In the genomic region with DNA sequence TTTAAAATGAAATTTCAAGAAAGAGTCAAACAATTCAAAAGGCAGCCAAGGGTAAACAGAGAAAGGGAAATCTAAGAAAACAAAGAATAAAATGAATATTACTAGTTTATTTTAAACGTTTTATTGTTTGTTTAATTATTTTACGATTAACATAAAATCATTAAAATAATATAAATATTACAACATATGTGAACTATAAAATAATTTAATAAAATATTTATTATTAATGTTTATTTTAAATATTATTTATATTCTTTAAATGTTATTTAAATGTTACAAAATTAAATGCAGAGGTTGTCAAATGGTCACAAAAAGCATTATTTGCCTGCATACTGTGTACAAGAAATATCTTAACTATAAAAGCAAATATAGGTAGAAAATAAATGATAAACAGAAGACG, we compare ENCODE assay signal across 24 cellular contexts.
DNase-seq lines count a peak whose midpoint lies in the region; FAIRE-seq and TF ChIP-seq lines count a peak whose summit lies in the region.
"Had no signal": no experiment of that assay in that cellular context is flagged by ENCODE, and none has a peak within 500 bp of the region (broad histone marks: within the 10 kb centered on the region; RNA-seq: fewer than 3 reads in every experiment).

No MANE protein-coding gene starts in this region.

- no peak overlapping the region for H3K27ac ChIP-seq in kidney (ENCODE audit: low read depth in 2 of 2, low read length in 2 of 2)
- H3K27ac ChIP-seq in RWPE1, result no peak overlapping the region
- H3K27ac ChIP-seq: 22Rv1; A549; BLaER1 treated with 17β-estradiol and CSF1 and Interleukin-3, amounts not matched to agents 10 nM and 100 nM had no signal

- FAIRE-seq in A204.1 (lab: Jason Lieb, UNC), result peak; percentile 98
- FAIRE-seq in RCC 7860 (lab: Jason Lieb, UNC), result peak; percentile 75
- peak; percentile 84 for FAIRE-seq in colon (lab: Jason Lieb, UNC)
- FAIRE-seq in kidney (lab: Jason Lieb, UNC), result peak; percentile 97
- FAIRE-seq: A549, GM12878, GM18507, H54 had no signal

- POLR2A ChIA-PET in RWPE1 (lab: Yijun Ruan, JAX; ENCODE audit: low non-redundant PET), result no interaction called here

- no peak overlapping the region for H3K9ac ChIP-seq in kidney (ENCODE audit: low read length in 2 of 2)
- H3K9ac ChIP-seq: BLaER1 treated with 17β-estradiol and CSF1 and Interleukin-3, amounts not matched to agents 10 nM and 100 nM had no signal

- no peaks in the 10 kb centered on the region for H3K36me3 ChIP-seq in kidney (ENCODE audit: control insufficient read depth in 1 of 2, insufficient read depth in 2 of 2, low read length in 2 of 2)
- H3K36me3 ChIP-seq: BE2C; BLaER1 treated with 17β-estradiol and CSF1 and Interleukin-3, amounts not matched to agents 10 nM and 100 nM had no signal

- no peak overlapping the region for H3K4me3 ChIP-seq in kidney (ENCODE audit: low read length in 2 of 2)
- H3K4me3 ChIP-seq: A549; BLaER1 treated with 17β-estradiol and CSF1 and Interleukin-3, amounts not matched to agents 10 nM and 100 nM; GM12878 had no signal

- TF ChIP-seq CTCF in kidney (IDR thresholded peaks at IDR 0.05; ENCODE audit: borderline replicate concordance, extremely low read depth, insufficient read depth) (no peak), RWPE1 (conservative IDR thresholded peaks at IDR 0.05; ENCODE audit: low read depth) (no peak)

- DNase-seq in RCC 7860 (ENCODE audit: low spot score), result no peak
- no peak for DNase-seq in kidney
- no peak for DNase-seq in RWPE1 (ENCODE audit: low spot score)
- no peak for DNase-seq in GM03348 (ENCODE audit: low spot score)
- no peak for DNase-seq in NCI-H2081 (lab: John Stamatoyannopoulos, UW)
- DNase-seq in hippocampal formation (lab: John Stamatoyannopoulos, UW), result no peak
- DNase-seq: ACHN; AML-193; BE2C; Calu3; CD4-positive, alpha-beta memory T cell; COR-L47; DMS53; DMS79 treated with DMSO at 0.1 percent for 48 hours; GOT3; HCEC 1CT had no signal

- no peaks in the 10 kb centered on the region for H3K4me1 ChIP-seq in kidney (ENCODE audit: control insufficient read depth in 1 of 2, insufficient read depth in 1 of 2, low read depth in 1 of 2, low read length in 2 of 2)
- H3K4me1 ChIP-seq: A549; BE2C; BLaER1 treated with 17β-estradiol and CSF1 and Interleukin-3, amounts not matched to agents 10 nM and 100 nM had no signal

- intact Hi-C loops in kidney (cut with DNase I), result no loop called here

- CTCF ChIA-PET in RWPE1 (lab: Yijun Ruan, JAX), result no interaction called here

- H3K9me3 ChIP-seq in kidney (ENCODE audit: control insufficient read depth in 1 of 2, low read length in 2 of 2), result no peaks in the 10 kb centered on the region
- H3K9me3 ChIP-seq: A549, BE2C had no signal
